1 cellular context compared by ENCODE assay signal in genomic region chr22:36352775-36353507, GRCh38.
A peak's percentile ranks its signal among the peaks of the same experiment; 100 is the strongest.
TF ChIP-seq lines count a peak whose summit lies in the region.

No MANE protein-coding gene starts in this region.

TF ChIP-seq in HEK293, 187 proteins besides CTCF, POLR2A, EP300 and RAD21 (continued from another document and continues in another):
- TF ChIP-seq ZNF148 (tag by site-specific recombination; IDR thresholded peaks at IDR 0.05; ENCODE audit: borderline replicate concordance) (no peak), ZNF19 (tag by site-specific recombination; IDR thresholded peaks at IDR 0.05; ENCODE audit: low read depth) (no peak), WT1 (tag by site-specific recombination; IDR thresholded peaks at IDR 0.05) (no peak), ZNF501 (tag by site-specific recombination; IDR thresholded peaks at IDR 0.05) (no peak), ZNF214 (tag by site-specific recombination; IDR thresholded peaks at IDR 0.05; ENCODE audit: borderline replicate concordance) (no peak), ZNF473 (tag by site-specific recombination; IDR thresholded peaks at IDR 0.05) (no peak), ZNF701 (tag by site-specific recombination; IDR thresholded peaks at IDR 0.05) (no peak), ZNF146 (tag by site-specific recombination; IDR thresholded peaks at IDR 0.05) (no peak), KLF8 (tag by site-specific recombination; IDR thresholded peaks at IDR 0.05) (no peak), KLF9 (tag by site-specific recombination; IDR thresholded peaks at IDR 0.05; ENCODE audit: low read depth) (peak; percentile 23; the same call in 1 of the 2 replicates), PATZ1 (tag by site-specific recombination; IDR thresholded peaks at IDR 0.05) (peak; percentile 77), ZNF2 (tag by site-specific recombination; IDR thresholded peaks at IDR 0.05) (no peak), GLIS2 (tag by site-specific recombination; IDR thresholded peaks at IDR 0.05) (peak; percentile 20; the same call in 1 of the 2 replicates), ZXDB (tag by site-specific recombination; IDR thresholded peaks at IDR 0.05) (peak; percentile 64), GLI2 (tag by site-specific recombination; IDR thresholded peaks at IDR 0.05; ENCODE audit: borderline replicate concordance, low read depth) (no peak), ZIC2 (tag by site-specific recombination; IDR thresholded peaks at IDR 0.05) (peak; percentile 92), HOXD13 (CRISPR knock-in tag; IDR thresholded peaks at IDR 0.05; ENCODE audit: borderline replicate concordance) (no peak), TCF7L2 (IDR thresholded peaks at IDR 0.05; ENCODE audit: borderline replicate concordance, low read depth, low read length) (no peak), ZNF354C (tag by site-specific recombination; IDR thresholded peaks at IDR 0.05; ENCODE audit: borderline replicate concordance, low read depth) (no peak), ZNF394 (tag by site-specific recombination; IDR thresholded peaks at IDR 0.05; ENCODE audit: borderline replicate concordance) (no peak), ZNF221 (tag by site-specific recombination; IDR thresholded peaks at IDR 0.05; ENCODE audit: borderline replicate concordance) (no peak), ZNF521 (tag by site-specific recombination; IDR thresholded peaks at IDR 0.05) (no peak), ZNF114 (tag by site-specific recombination; IDR thresholded peaks at IDR 0.05) (no peak), MEIS1 (CRISPR knock-in tag; IDR thresholded peaks at IDR 0.05; ENCODE audit: borderline replicate concordance) (no peak), ZNF24 (tag by site-specific recombination; IDR thresholded peaks at IDR 0.05) (no peak), SCRT2 (tag by site-specific recombination; IDR thresholded peaks at IDR 0.05) (no peak), ZNF558 (tag by site-specific recombination; IDR thresholded peaks at IDR 0.05) (no peak), ZNF707 (tag by site-specific recombination; IDR thresholded peaks at IDR 0.05) (no peak), ZNF571 (tag by site-specific recombination; IDR thresholded peaks at IDR 0.05) (no peak), ZNF16 (tag by site-specific recombination; IDR thresholded peaks at IDR 0.05; ENCODE audit: low read depth) (no peak), ZNF140 (tag by site-specific recombination; IDR thresholded peaks at IDR 0.05) (no peak), ZNF350 (tag by site-specific recombination; IDR thresholded peaks at IDR 0.05) (no peak), ZFP69B (tag by site-specific recombination; IDR thresholded peaks at IDR 0.05) (no peak), TRIM28 (IDR thresholded peaks at IDR 0.05; ENCODE audit: borderline replicate concordance, low read length) (no peak), ZNF660 (tag by site-specific recombination; IDR thresholded peaks at IDR 0.05) (no peak), ZNF211 (tag by site-specific recombination; IDR thresholded peaks at IDR 0.05; ENCODE audit: low read depth) (no peak), ZNF645 (tag by site-specific recombination; IDR thresholded peaks at IDR 0.05) (no peak), ZNF416 (tag by site-specific recombination; IDR thresholded peaks at IDR 0.05) (no peak), SALL2 (tag by site-specific recombination; IDR thresholded peaks at IDR 0.05; ENCODE audit: borderline replicate concordance) (no peak), ZFP37 (tag by site-specific recombination; IDR thresholded peaks at IDR 0.05) (no peak), GFI1B (tag by site-specific recombination; IDR thresholded peaks at IDR 0.05) (no peak), GLIS1 (tag by site-specific recombination; IDR thresholded peaks at IDR 0.05) (peak; percentile 80), ZNF23 (tag by site-specific recombination; IDR thresholded peaks at IDR 0.05; ENCODE audit: borderline replicate concordance) (no peak), ZNF530 (tag by site-specific recombination; IDR thresholded peaks at IDR 0.05; ENCODE audit: low read depth) (no peak)
- TF ChIP-seq, protein P1, sequence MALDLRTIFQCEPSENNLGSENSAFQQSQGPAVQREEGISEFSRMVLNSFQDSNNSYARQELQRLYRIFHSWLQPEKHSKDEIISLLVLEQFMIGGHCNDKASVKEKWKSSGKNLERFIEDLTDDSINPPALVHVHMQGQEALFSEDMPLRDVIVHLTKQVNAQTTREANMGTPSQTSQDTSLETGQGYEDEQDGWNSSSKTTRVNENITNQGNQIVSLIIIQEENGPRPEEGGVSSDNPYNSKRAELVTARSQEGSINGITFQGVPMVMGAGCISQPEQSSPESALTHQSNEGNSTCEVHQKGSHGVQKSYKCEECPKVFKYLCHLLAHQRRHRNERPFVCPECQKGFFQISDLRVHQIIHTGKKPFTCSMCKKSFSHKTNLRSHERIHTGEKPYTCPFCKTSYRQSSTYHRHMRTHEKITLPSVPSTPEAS (tag by site-specific recombination; IDR thresholded peaks at IDR 0.05) = peak; percentile 84
- TF ChIP-seq, protein P2, sequence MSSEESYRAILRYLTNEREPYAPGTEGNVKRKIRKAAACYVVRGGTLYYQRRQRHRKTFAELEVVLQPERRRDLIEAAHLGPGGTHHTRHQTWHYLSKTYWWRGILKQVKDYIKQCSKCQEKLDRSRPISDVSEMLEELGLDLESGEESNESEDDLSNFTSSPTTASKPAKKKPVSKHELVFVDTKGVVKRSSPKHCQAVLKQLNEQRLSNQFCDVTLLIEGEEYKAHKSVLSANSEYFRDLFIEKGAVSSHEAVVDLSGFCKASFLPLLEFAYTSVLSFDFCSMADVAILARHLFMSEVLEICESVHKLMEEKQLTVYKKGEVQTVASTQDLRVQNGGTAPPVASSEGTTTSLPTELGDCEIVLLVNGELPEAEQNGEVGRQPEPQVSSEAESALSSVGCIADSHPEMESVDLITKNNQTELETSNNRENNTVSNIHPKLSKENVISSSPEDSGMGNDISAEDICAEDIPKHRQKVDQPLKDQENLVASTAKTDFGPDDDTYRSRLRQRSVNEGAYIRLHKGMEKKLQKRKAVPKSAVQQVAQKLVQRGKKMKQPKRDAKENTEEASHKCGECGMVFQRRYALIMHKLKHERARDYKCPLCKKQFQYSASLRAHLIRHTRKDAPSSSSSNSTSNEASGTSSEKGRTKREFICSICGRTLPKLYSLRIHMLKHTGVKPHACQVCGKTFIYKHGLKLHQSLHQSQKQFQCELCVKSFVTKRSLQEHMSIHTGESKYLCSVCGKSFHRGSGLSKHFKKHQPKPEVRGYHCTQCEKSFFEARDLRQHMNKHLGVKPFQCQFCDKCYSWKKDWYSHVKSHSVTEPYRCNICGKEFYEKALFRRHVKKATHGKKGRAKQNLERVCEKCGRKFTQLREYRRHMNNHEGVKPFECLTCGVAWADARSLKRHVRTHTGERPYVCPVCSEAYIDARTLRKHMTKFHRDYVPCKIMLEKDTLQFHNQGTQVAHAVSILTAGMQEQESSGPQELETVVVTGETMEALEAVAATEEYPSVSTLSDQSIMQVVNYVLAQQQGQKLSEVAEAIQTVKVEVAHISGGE (tag by site-specific recombination; conservative IDR thresholded peaks at IDR 0.05; ENCODE audit: low read depth) = no peak
- TF ChIP-seq, protein P3, sequence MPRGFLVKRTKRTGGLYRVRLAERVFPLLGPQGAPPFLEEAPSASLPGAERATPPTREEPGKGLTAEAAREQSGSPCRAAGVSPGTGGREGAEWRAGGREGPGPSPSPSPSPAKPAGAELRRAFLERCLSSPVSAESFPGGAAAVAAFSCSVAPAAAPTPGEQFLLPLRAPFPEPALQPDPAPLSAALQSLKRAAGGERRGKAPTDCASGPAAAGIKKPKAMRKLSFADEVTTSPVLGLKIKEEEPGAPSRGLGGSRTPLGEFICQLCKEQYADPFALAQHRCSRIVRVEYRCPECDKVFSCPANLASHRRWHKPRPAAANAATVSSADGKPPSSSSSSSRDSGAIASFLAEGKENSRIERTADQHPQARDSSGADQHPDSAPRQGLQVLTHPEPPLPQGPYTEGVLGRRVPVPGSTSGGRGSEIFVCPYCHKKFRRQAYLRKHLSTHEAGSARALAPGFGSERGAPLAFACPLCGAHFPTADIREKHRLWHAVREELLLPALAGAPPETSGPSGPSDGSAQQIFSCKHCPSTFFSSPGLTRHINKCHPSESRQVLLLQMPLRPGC (tag by site-specific recombination; IDR thresholded peaks at IDR 0.05) = no peak; the same call in 1 of the 2 replicates
- TF ChIP-seq, protein P4, sequence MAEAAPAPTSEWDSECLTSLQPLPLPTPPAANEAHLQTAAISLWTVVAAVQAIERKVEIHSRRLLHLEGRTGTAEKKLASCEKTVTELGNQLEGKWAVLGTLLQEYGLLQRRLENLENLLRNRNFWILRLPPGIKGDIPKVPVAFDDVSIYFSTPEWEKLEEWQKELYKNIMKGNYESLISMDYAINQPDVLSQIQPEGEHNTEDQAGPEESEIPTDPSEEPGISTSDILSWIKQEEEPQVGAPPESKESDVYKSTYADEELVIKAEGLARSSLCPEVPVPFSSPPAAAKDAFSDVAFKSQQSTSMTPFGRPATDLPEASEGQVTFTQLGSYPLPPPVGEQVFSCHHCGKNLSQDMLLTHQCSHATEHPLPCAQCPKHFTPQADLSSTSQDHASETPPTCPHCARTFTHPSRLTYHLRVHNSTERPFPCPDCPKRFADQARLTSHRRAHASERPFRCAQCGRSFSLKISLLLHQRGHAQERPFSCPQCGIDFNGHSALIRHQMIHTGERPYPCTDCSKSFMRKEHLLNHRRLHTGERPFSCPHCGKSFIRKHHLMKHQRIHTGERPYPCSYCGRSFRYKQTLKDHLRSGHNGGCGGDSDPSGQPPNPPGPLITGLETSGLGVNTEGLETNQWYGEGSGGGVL (tag by site-specific recombination; IDR thresholded peaks at IDR 0.05) = no peak
- TF ChIP-seq, protein P5, sequence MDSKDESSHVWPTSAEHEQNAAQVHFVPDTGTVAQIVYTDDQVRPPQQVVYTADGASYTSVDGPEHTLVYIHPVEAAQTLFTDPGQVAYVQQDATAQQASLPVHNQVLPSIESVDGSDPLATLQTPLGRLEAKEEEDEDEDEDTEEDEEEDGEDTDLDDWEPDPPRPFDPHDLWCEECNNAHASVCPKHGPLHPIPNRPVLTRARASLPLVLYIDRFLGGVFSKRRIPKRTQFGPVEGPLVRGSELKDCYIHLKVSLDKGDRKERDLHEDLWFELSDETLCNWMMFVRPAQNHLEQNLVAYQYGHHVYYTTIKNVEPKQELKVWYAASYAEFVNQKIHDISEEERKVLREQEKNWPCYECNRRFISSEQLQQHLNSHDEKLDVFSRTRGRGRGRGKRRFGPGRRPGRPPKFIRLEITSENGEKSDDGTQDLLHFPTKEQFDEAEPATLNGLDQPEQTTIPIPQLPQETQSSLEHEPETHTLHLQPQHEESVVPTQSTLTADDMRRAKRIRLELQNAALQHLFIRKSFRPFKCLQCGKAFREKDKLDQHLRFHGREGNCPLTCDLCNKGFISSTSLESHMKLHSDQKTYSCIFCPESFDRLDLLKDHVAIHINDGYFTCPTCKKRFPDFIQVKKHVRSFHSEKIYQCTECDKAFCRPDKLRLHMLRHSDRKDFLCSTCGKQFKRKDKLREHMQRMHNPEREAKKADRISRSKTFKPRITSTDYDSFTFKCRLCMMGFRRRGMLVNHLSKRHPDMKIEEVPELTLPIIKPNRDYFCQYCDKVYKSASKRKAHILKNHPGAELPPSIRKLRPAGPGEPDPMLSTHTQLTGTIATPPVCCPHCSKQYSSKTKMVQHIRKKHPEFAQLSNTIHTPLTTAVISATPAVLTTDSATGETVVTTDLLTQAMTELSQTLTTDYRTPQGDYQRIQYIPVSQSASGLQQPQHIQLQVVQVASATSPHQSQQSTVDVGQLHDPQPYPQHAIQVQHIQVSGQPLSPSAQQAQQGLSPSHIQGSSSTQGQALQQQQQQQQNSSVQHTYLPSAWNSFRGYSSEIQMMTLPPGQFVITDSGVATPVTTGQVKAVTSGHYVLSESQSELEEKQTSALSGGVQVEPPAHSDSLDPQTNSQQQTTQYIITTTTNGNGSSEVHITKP (tag by site-specific recombination; IDR thresholded peaks at IDR 0.05) = peak; percentile 88
- TF ChIP-seq, protein P6, sequence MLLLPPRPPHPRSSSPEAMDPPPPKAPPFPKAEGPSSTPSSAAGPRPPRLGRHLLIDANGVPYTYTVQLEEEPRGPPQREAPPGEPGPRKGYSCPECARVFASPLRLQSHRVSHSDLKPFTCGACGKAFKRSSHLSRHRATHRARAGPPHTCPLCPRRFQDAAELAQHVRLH (tag by site-specific recombination; IDR thresholded peaks at IDR 0.05) = no peak
